ENCODE assay signal across 8 cellular contexts in genomic region chr1:11979453-11979817, GRCh38. TPM values are rescaled to one million over a fixed set of nuclear protein-coding genes. Genes with fewer than 3 reads are reported as not detected.
DNase-seq lines count a peak whose midpoint lies in the region; ATAC-seq, FAIRE-seq and TF ChIP-seq lines count a peak whose summit lies in the region.

No MANE protein-coding gene starts in this region.

- H3K36me3 ChIP-seq in ascending aorta (peaks cover 23 to 38% of the 10 kb centered on the region in 2 donors), kidney (ENCODE audit: control insufficient read depth in 1 of 2, insufficient read depth in 2 of 2, low read length in 2 of 2) (peaks cover 10 to 15% of the 10 kb centered on the region in 2 donors), testis (ENCODE audit: low read depth, missing control alignments) (no peaks in the 10 kb centered on the region)

- H3K4me1 ChIP-seq in ascending aorta (peaks cover 0 to 11% of the 10 kb centered on the region in 2 donors), kidney (ENCODE audit: control insufficient read depth in 1 of 2, insufficient read depth in 1 of 2, low read depth in 1 of 2, low read length in 2 of 2) (peaks cover 5 to 20% of the 10 kb centered on the region in 2 donors), testis (peaks cover 17% of the 10 kb centered on the region)

- H3K4me3 Mint-ChIP-seq in activated naive CD4-positive, alpha-beta T cell treated with anti-CD3 and anti-CD28 coated beads, Interleukin-2, amount 50 U/mL, for 24 hours = peak overlapping the region; percentile 97

- H3K9me3 Mint-ChIP-seq in activated naive CD4-positive, alpha-beta T cell treated with anti-CD3 and anti-CD28 coated beads, Interleukin-2, amount 50 U/mL, for 24 hours = no peaks in the 10 kb centered on the region

- H3K9me3 ChIP-seq in ascending aorta (no peaks in the 10 kb centered on the region), kidney (ENCODE audit: control insufficient read depth in 1 of 2, low read length in 2 of 2) (no peaks in the 10 kb centered on the region), testis (no peaks in the 10 kb centered on the region)

- WGBS in testis, 2 donors = 26 to 34% methylated on average over 11 to 17 of the region's 17 CpGs

- H3K4me1 Mint-ChIP-seq in activated naive CD4-positive, alpha-beta T cell treated with anti-CD3 and anti-CD28 coated beads, Interleukin-2, amount 50 U/mL, for 24 hours = peaks cover 40% of the 10 kb centered on the region

- ATAC-seq in GM21576 (IDR thresholded peaks at IDR 0.05; ENCODE audit: unreplicated experiment) = no peak
- ATAC-seq in activated CD4-positive, CD25-positive, alpha-beta regulatory T cell treated with anti-CD3 and anti-CD28 coated beads, Interleukin-2, amount 50 U/mL, for 24 hours = no peak

- no peak for FAIRE-seq in kidney (lab: Jason Lieb, UNC)

- no peak for TF ChIP-seq POLR2A in testis (IDR thresholded peaks at IDR 0.05)

- peak overlapping the region; percentile 91 for H3K27ac Mint-ChIP-seq in activated naive CD4-positive, alpha-beta T cell treated with anti-CD3 and anti-CD28 coated beads, Interleukin-2, amount 50 U/mL, for 24 hours

- peak overlapping the region; percentile 49 to 81 for H3K9ac ChIP-seq in kidney (ENCODE audit: low read length in 2 of 2)

- peak overlapping the region; percentile 89 to 95 for H3K27ac ChIP-seq in ascending aorta
- H3K27ac ChIP-seq in kidney (ENCODE audit: low read depth in 2 of 2, low read length in 2 of 2) = peak overlapping the region; percentile 93 to 95
- peak overlapping the region in 1 of 2 donors; percentile 93 for H3K27ac ChIP-seq in testis

- intact Hi-C loops in ascending aorta (cut with DNase I) (loop anchor here (1.0 kb wide), 1 partner anchor 45 kb away; the partner anchor contains the start of gene PLOD1), kidney (cut with DNase I) (no loop called here), testis (cut with DNase I; ENCODE audit: low total_unique reads) (no loop called here)

- H3K4me3 ChIP-seq in ascending aorta = peak overlapping the region; percentile 91 to 92
- peak overlapping the region; percentile 74 to 86 for H3K4me3 ChIP-seq in kidney (ENCODE audit: low read length in 2 of 2)
- peak overlapping the region; percentile 88 to 91 for H3K4me3 ChIP-seq in testis

- DNase-seq in activated naive CD4-positive, alpha-beta T cell (lab: John Stamatoyannopoulos, UW) = no peak
- DNase-seq in ascending aorta (ENCODE audit: low spot score in 2 of 2) (no peak), kidney (peak; percentile 84), testis (no peak), epidermal melanocyte (ENCODE audit: insufficient read length, low spot score) (no peak)

- H3K27me3 ChIP-seq in ascending aorta (no peaks in the 10 kb centered on the region), testis (no peaks in the 10 kb centered on the region)

- H3K27me3 Mint-ChIP-seq in activated naive CD4-positive, alpha-beta T cell treated with anti-CD3 and anti-CD28 coated beads, Interleukin-2, amount 50 U/mL, for 24 hours = no peaks in the 10 kb centered on the region

- H3K36me3 Mint-ChIP-seq in activated naive CD4-positive, alpha-beta T cell treated with anti-CD3 and anti-CD28 coated beads, Interleukin-2, amount 50 U/mL, for 24 hours = peaks cover 9% of the 10 kb centered on the region

- no peak for TF ChIP-seq CTCF in ascending aorta (IDR thresholded peaks at IDR 0.05)
- TF ChIP-seq CTCF in kidney (IDR thresholded peaks at IDR 0.05; ENCODE audit: borderline replicate concordance, extremely low read depth, insufficient read depth) = no peak
- TF ChIP-seq CTCF in testis (IDR thresholded peaks at IDR 0.05) = no peak

RNA-seq across cellular contexts. Expression of gene MFN2, which starts 0.8 kb away (rescaled TPM):
- total RNA-seq in ascending aorta (85.6 TPM), kidney (77.6 TPM), testis (10 to 100 TPM; 77.5 to 95.3 TPM)
- polyA plus RNA-seq in kidney (ENCODE audit: insufficient read depth, low read depth, low replicate concordance) (41.1 TPM), testis (ENCODE audit: insufficient read depth, low read depth, low replicate concordance) (80.0 TPM)

RNA-seq across cellular contexts. Expression of gene MIIP, which starts 39.9 kb away (rescaled TPM):
- total RNA-seq in ascending aorta = 51.5 TPM
- total RNA-seq in kidney = 24.7 TPM
- 28.5 TPM for polyA plus RNA-seq in kidney (ENCODE audit: insufficient read depth, low read depth, low replicate concordance)
- 10 to 100 TPM; 69.8 to 83.9 TPM for total RNA-seq in testis
- 44.5 TPM for polyA plus RNA-seq in testis (ENCODE audit: insufficient read depth, low read depth, low replicate concordance)

RNA-seq across cellular contexts. Expression of gene PLOD1, which starts 44.9 kb away (rescaled TPM):
- total RNA-seq in ascending aorta (79.9 TPM), kidney (58.8 TPM), testis (10 to 100 TPM; 33.1 to 62.0 TPM)
- polyA plus RNA-seq in kidney (ENCODE audit: insufficient read depth, low read depth, low replicate concordance) (103 TPM), testis (ENCODE audit: insufficient read depth, low read depth, low replicate concordance) (41.3 TPM)

RNA-seq across cellular contexts. Expression of gene KIAA2013, which starts 53.2 kb away (rescaled TPM):
- total RNA-seq in ascending aorta (206 TPM), kidney (42.5 TPM), testis (100 to 1,000 TPM; 140 to 144 TPM)
- polyA plus RNA-seq in kidney (ENCODE audit: insufficient read depth, low read depth, low replicate concordance) (52.1 TPM), testis (ENCODE audit: insufficient read depth, low read depth, low replicate concordance) (73.5 TPM)
